Comparison of ENCODE assay signal across 18 cellular contexts in genomic region chr10:839550-840205, GRCh38.
A peak's percentile ranks its signal among the peaks of the same experiment; 100 is the strongest.
DNase-seq lines count a peak whose midpoint lies in the region; ATAC-seq and TF ChIP-seq lines count a peak whose summit lies in the region.
"Had no signal": no experiment of that assay in that cellular context is flagged by ENCODE, and none has a peak within 500 bp of the region (broad histone marks: within the 10 kb centered on the region; RNA-seq: fewer than 3 reads in every experiment).

No MANE protein-coding gene starts in this region.

- CTCF ChIA-PET in A673 (lab: Charles Lee) (no interaction called here), GM10248 (lab: Yijun Ruan, JAX) (interaction anchor here (0.6 to 4.2 kb wide), 3 partner anchors 10 to 79 kb away, joined by 3 to 18 read pairs (median 3); no protein-coding TSS in a partner anchor)

- no peaks in the 10 kb centered on the region for H3K23me2 ChIP-seq in H9 (ENCODE audit: insufficient read length, low read depth, low read length, poor library complexity, severe bottlenecking)

- intact Hi-C loops in A673 (cut with micrococcal nuclease; ENCODE audit: unreplicated experiment): no loop called here
- intact Hi-C loops in lower lobe of right lung (cut with DNase I): no loop called here
- intact Hi-C loops in stomach (cut with DNase I; ENCODE audit: low total_unique reads): no loop called here

- H3K14ac ChIP-seq in H9 (ENCODE audit: insufficient read depth, low read length): no peak overlapping the region

- no peak overlapping the region for H2BK120ac ChIP-seq in H9 (ENCODE audit: low read depth, low read length, poor library complexity, severe bottlenecking)

- no peak overlapping the region for H2BK15ac ChIP-seq in H9 (ENCODE audit: low read depth, low read length)

- no peak overlapping the region for H3K23ac ChIP-seq in H9 (ENCODE audit: insufficient read length, low read depth, low read length)

- no peak overlapping the region for H3K27ac ChIP-seq in A673 (ENCODE audit: low read depth, low read length, poor library complexity, severe bottlenecking)
- H3K27ac ChIP-seq in lower lobe of right lung: no peak overlapping the region
- no peak overlapping the region for H3K27ac ChIP-seq in H9 (ENCODE audit: insufficient read length, low read depth, low read length)
- no peak overlapping the region for H3K27ac ChIP-seq in stomach
- H3K27ac ChIP-seq: A549 had no signal

- H3K27me3 ChIP-seq in A673 (replicated peaks; ENCODE audit: insufficient read depth, low read depth, low read length, poor library complexity) (no peaks in the 10 kb centered on the region), lower lobe of right lung (ENCODE audit: low read depth) (no peaks in the 10 kb centered on the region), H9 (ENCODE audit: insufficient read depth, low read length) (no peaks in the 10 kb centered on the region), stomach (no peaks in the 10 kb centered on the region)

- no peak for TF ChIP-seq POLR2A in stomach (IDR thresholded peaks at IDR 0.05)

- H2BK12ac ChIP-seq in H9 (ENCODE audit: insufficient read length, low read depth, low read length): no peak overlapping the region

- H3K27me3 Mint-ChIP-seq in H9 (ENCODE audit: low read depth): no peaks in the 10 kb centered on the region
- no peaks in the 10 kb centered on the region for H3K27me3 Mint-ChIP-seq in T-helper 2 cell treated with Interferon-gamma antibody and Interleukin-4, amounts not matched to agents 5 μg/mL and 100 μg/mL, for 36 hours (ENCODE audit: low read depth)
- H3K27me3 Mint-ChIP-seq: CD4-positive, CD25-positive, alpha-beta regulatory T cell had no signal

- H3K9ac ChIP-seq in H9 (ENCODE audit: extremely low read depth, insufficient read length, low read length): no peak overlapping the region

- H3K79me1 ChIP-seq in H9 (ENCODE audit: insufficient read depth, low read depth, low read length, poor library complexity, severe bottlenecking): peaks cover 6% of the 10 kb centered on the region

- no peak overlapping the region for H3K4me2 ChIP-seq in H9 (ENCODE audit: insufficient read depth, insufficient read length, low read length)
- H3K4me2 ChIP-seq: A549 had no signal

- H2AK5ac ChIP-seq in H9 (ENCODE audit: insufficient read length, low read length): no peak overlapping the region

- no peaks in the 10 kb centered on the region for H3K9me3 ChIP-seq in A673 (ENCODE audit: low read depth, low read length, poor library complexity, severe bottlenecking)
- H3K9me3 ChIP-seq in lower lobe of right lung: no peaks in the 10 kb centered on the region
- H3K9me3 ChIP-seq in H9 (ENCODE audit: control insufficient read depth, low read depth, low read length): no peaks in the 10 kb centered on the region
- no peaks in the 10 kb centered on the region for H3K9me3 ChIP-seq in stomach
- H3K9me3 ChIP-seq: A549 had no signal

- peak overlapping the region in 1 of 3 experiments; percentile 35; a peak in 1 of 7 replicates for H3K27ac Mint-ChIP-seq in H9
- no peak overlapping the region for H3K27ac Mint-ChIP-seq in T-helper 2 cell treated with Interferon-gamma antibody and Interleukin-4, amounts not matched to agents 5 μg/mL and 100 μg/mL, for 36 hours

- H3K4me3 ChIP-seq in A673 (ENCODE audit: low read depth, low read length, poor library complexity, severe bottlenecking) (no peak overlapping the region), astrocyte of the cerebellum (ENCODE audit: low read depth, low read length) (no peak overlapping the region), lower lobe of right lung (no peak overlapping the region), stomach (no peak overlapping the region)
- H3K4me3 ChIP-seq: A549 had no signal

- H3K56ac ChIP-seq in H9 (ENCODE audit: insufficient read length, low read depth, low read length): no peak overlapping the region

- ATAC-seq in lower lobe of right lung: peak; percentile 30 to 35
- ATAC-seq: A549, PC-3 had no signal

- TF ChIP-seq EP300 in stomach (IDR thresholded peaks at IDR 0.05): no peak

- H2BK20ac ChIP-seq in H9 (ENCODE audit: low read depth, low read length, poor library complexity, severe bottlenecking): no peak overlapping the region

- H3K4me1 ChIP-seq in A673 (ENCODE audit: insufficient read depth, low read length, poor library complexity, severe bottlenecking): peaks cover 2% of the 10 kb centered on the region
- no peaks in the 10 kb centered on the region for H3K4me1 ChIP-seq in lower lobe of right lung
- no peaks in the 10 kb centered on the region for H3K4me1 ChIP-seq in H9 (ENCODE audit: insufficient read depth, low read length)
- H3K4me1 ChIP-seq in stomach: peaks cover 0 to 3% (median 0%) of the 10 kb centered on the region in 4 donors
- H3K4me1 ChIP-seq: A549 had no signal

- WGBS in H9 (ENCODE audit: extremely low coverage, insufficient read length, low lambda C conversion rate): no CpG with 5 or more reads among the region's 9 CpGs
- 87 to 93% (median 91%) methylated on average over 9 of the region's 9 CpGs for WGBS in stomach, 5 donors

- peaks cover 28 to 72% (median 47%) of the 10 kb centered on the region in 3 experiments; a peak in 6 of 7 replicates for H3K36me3 Mint-ChIP-seq in H9 (ENCODE audit: insufficient read depth in 1 of 3, low read depth in 3 of 3)
- H3K36me3 Mint-ChIP-seq in T-helper 2 cell treated with Interferon-gamma antibody and Interleukin-4, amounts not matched to agents 5 μg/mL and 100 μg/mL, for 36 hours (ENCODE audit: low read depth): peaks cover 50% of the 10 kb centered on the region

- H3K36me3 ChIP-seq in A673 (ENCODE audit: insufficient read depth, low read length, poor library complexity, severe bottlenecking): peaks cover 48% of the 10 kb centered on the region
- peaks cover 95% of the 10 kb centered on the region for H3K36me3 ChIP-seq in lower lobe of right lung
- peaks cover 24 to 98% (median 89%) of the 10 kb centered on the region in 4 donors for H3K36me3 ChIP-seq in stomach

- no peak overlapping the region for H4K8ac ChIP-seq in H9 (replicated peaks; ENCODE audit: insufficient read length, low read depth, low read length)

- H2AFZ ChIP-seq in H9 (ENCODE audit: low read length): no peak overlapping the region

- H4K91ac ChIP-seq in H9 (ENCODE audit: insufficient read length, low read depth, low read length): no peak overlapping the region

- TF ChIP-seq CTCF in A673 (conservative IDR thresholded peaks at IDR 0.05; ENCODE audit: low read depth, low read length) (no peak), astrocyte of the cerebellum (IDR thresholded peaks at IDR 0.05; ENCODE audit: low read depth, low read length, missing control alignments) (no peak), lower lobe of right lung (IDR thresholded peaks at IDR 0.05) (no peak), H9 (conservative IDR thresholded peaks at IDR 0.05) (no peak), stomach (IDR thresholded peaks at IDR 0.05) (no peak), GM10248 (IDR thresholded peaks at IDR 0.05; ENCODE audit: control extremely low read depth, extremely low read depth, low read depth, missing control alignments) (no peak)

- POLR2A ChIA-PET in A673 (lab: Charles Lee; ENCODE audit: low non-redundant PET): no interaction called here
- POLR2A ChIA-PET in GM10248 (lab: Yijun Ruan, JAX): no interaction called here

- DNase-seq in A673 (ENCODE audit: low spot score) (peak; percentile 19), H4 (ENCODE audit: low spot score) (peak; percentile 11), astrocyte of the cerebellum (ENCODE audit: low read depth) (peak; percentile 26), lower lobe of right lung (no peak), H9 (no peak), stomach (no peak), GM10248 (ENCODE audit: extremely low spot score) (no peak)
- DNase-seq in T-helper 2 cell treated with Interferon-gamma antibody and Interleukin-4, amounts not matched to agents 5 μg/mL and 100 μg/mL, for 36 hours (ENCODE audit: low spot score): no peak
- DNase-seq: CD4-positive, CD25-positive, alpha-beta regulatory T cell; DND-41; GDM1; GOT3; MV-4-11; NCI-H1417 treated with DMSO at 0.1 percent for 48 hours; NCI-H2029; NCI-H2227 treated with DMSO at 0.1 percent for 48 hours; PC-3 had no signal

- H3K79me2 ChIP-seq in H9 (ENCODE audit: insufficient read depth, low read length): peaks cover 2% of the 10 kb centered on the region; the same call in 1 of the 2 replicates

- no peak overlapping the region for H3K4me3 Mint-ChIP-seq in H9
- H3K4me3 Mint-ChIP-seq in T-helper 2 cell treated with Interferon-gamma antibody and Interleukin-4, amounts not matched to agents 5 μg/mL and 100 μg/mL, for 36 hours: no peak overlapping the region
- H3K4me3 Mint-ChIP-seq: CD4-positive, CD25-positive, alpha-beta regulatory T cell had no signal

- H3K4me1 Mint-ChIP-seq in H9: no peaks in the 10 kb centered on the region
- peaks cover 9% of the 10 kb centered on the region for H3K4me1 Mint-ChIP-seq in T-helper 2 cell treated with Interferon-gamma antibody and Interleukin-4, amounts not matched to agents 5 μg/mL and 100 μg/mL, for 36 hours (ENCODE audit: low read depth)

- H3K4ac ChIP-seq in H9 (ENCODE audit: low read depth, low read length): no peak overlapping the region

- no peaks in the 10 kb centered on the region for H3K9me3 Mint-ChIP-seq in H9
- no peaks in the 10 kb centered on the region for H3K9me3 Mint-ChIP-seq in T-helper 2 cell treated with Interferon-gamma antibody and Interleukin-4, amounts not matched to agents 5 μg/mL and 100 μg/mL, for 36 hours
- H3K9me3 Mint-ChIP-seq: CD4-positive, CD25-positive, alpha-beta regulatory T cell had no signal

- H4K5ac ChIP-seq in H9 (ENCODE audit: insufficient read length, low read depth, low read length): no peak overlapping the region

- in situ Hi-C loops in astrocyte of the cerebellum (cut with HindIII; ENCODE audit: low sequenced_read_pairs): no loop called here

- H2BK5ac ChIP-seq in H9 (ENCODE audit: insufficient read length, low read length): no peak overlapping the region

- no peaks in the 10 kb centered on the region for H4K20me1 ChIP-seq in H9 (ENCODE audit: control insufficient read depth, insufficient read depth, insufficient read length)

- no TSS peak for BruUV-seq in A673 (replicated peaks; lab: Mats Ljungman, UMichigan)

- no peak overlapping the region for H3K18ac ChIP-seq in H9 (ENCODE audit: insufficient read length, low read depth, low read length)

- H3T11ph ChIP-seq in H9 (ENCODE audit: low read length): no peak overlapping the region

Comparison
In these comparisons a context has a peak if more than half of its experiments do, and no peak if none do; other contexts are left out.
1. DNase-seq: peak in A673 (single experiment), H4 (single experiment) and astrocyte of the cerebellum (single experiment); none in lower lobe of right lung (single experiment), H9 (single experiment), stomach (single experiment), GM10248 (single experiment) and T-helper 2 cell treated with Interferon-gamma antibody and Interleukin-4, amounts not matched to agents 5 μg/mL and 100 μg/mL, for 36 hours (single experiment).